1 cellular context compared by ENCODE assay signal in genomic region chr1:41322835-41323234, GRCh38.
TF ChIP-seq lines count a peak whose summit lies in the region.

No MANE protein-coding gene starts in this region.

TF ChIP-seq in GM23338, 12 proteins besides CTCF, POLR2A, EP300 and RAD21 (continued from another document):
- TF ChIP-seq ZNF462 (CRISPR knock-in tag; IDR thresholded peaks at IDR 0.05) (no peak), ETS1 (IDR thresholded peaks at IDR 0.05) (no peak), ZNF114 (CRISPR knock-in tag; IDR thresholded peaks at IDR 0.05) (no peak), CREB1 (CRISPR knock-in tag; IDR thresholded peaks at IDR 0.05; ENCODE audit: low read depth) (no peak), EZH2phosphoT487 (IDR thresholded peaks at IDR 0.05; ENCODE audit: unreplicated experiment) (no peak), ZNF331 (CRISPR knock-in tag; IDR thresholded peaks at IDR 0.05; ENCODE audit: low read depth) (no peak), JUNB (IDR thresholded peaks at IDR 0.05; ENCODE audit: unreplicated experiment) (no peak), NANOG (IDR thresholded peaks at IDR 0.05; ENCODE audit: borderline replicate concordance) (no peak), EZH2 (IDR thresholded peaks at IDR 0.05; ENCODE audit: low read depth, unreplicated experiment) (no peak), STAT1 (IDR thresholded peaks at IDR 0.05; ENCODE audit: unreplicated experiment) (no peak), POLR2AphosphoS5 (IDR thresholded peaks at IDR 0.05; ENCODE audit: low read depth) (no peak)
